In genomic region chr12:86249276-86249675, GRCh38 we compare ENCODE assay signal across 28 cellular contexts. TPM values are rescaled to one million over a fixed set of nuclear protein-coding genes. Genes with fewer than 3 reads are reported as not detected.
"Had no signal": no experiment of that assay in that cellular context is flagged by ENCODE, and none has a peak within 500 bp of the region (broad histone marks: within the 10 kb centered on the region; RNA-seq: fewer than 3 reads in every experiment).

No MANE protein-coding gene starts in this region.

- H3K27me3 ChIP-seq: adrenal gland, body of pancreas, breast epithelium had no signal

- H3K36me3 ChIP-seq: adrenal gland, breast epithelium had no signal

- ATAC-seq: activated CD8-positive, alpha-beta T cell treated with anti-CD3 and anti-CD28 coated beads for 36 hours; body of pancreas; Right ventricle myocardium inferior had no signal

- H2AFZ ChIP-seq: PC-9 had no signal

- H3K9ac ChIP-seq: KMS-11 had no signal

- DNase-seq: activated CD4-positive, alpha-beta T cell treated with anti-CD3 and anti-CD28 coated beads, Interleukin-2, amount 10 ng/mL, durations not matched to agents 24 days and 14 days; activated CD4-positive, alpha-beta T cell treated with anti-CD3 and anti-CD28 coated beads, Interleukin-2, amount 50 U/mL, for 4 hours; activated CD8-positive, alpha-beta T cell treated with anti-CD3 and anti-CD28 coated beads for 36 hours; activated gamma-delta T cell; activated naive CD4-positive, alpha-beta T cell treated with Interleukin-2 at 50 U/mL for 16 hours; activated T-cell treated with anti-CD3 and anti-CD28 coated beads, Interleukin-2, amount 50 U/mL, for 24 hours; adrenal gland; body of pancreas; MM.1S; MV-4-11; NCI-H1092; NCI-H1436 treated with DMSO at 0.1 percent for 48 hours; NCI-H1694 treated with DMSO at 0.1 percent for 48 hours; NCI-H2029; NCI-H510A; NCI-H526; NCI-H748 treated with DMSO at 0.1 percent for 48 hours; PC-9; SIG-M5; T1000 had no signal

- H3K4me3 ChIP-seq: adrenal gland, body of pancreas, breast epithelium, PC-9 had no signal

- H3K9me3 ChIP-seq: adrenal gland, body of pancreas, breast epithelium had no signal

- H3K27ac ChIP-seq: adrenal gland, body of pancreas, breast epithelium, KMS-11, PC-9, RWPE1 had no signal

- H3K4me1 ChIP-seq: adrenal gland, body of pancreas, breast epithelium had no signal

- H3K4me2 ChIP-seq: KMS-11, PC-9 had no signal

RNA-seq across cellular contexts. Expression of gene MGAT4C, which starts 6.9 kb away (rescaled TPM):
- total RNA-seq: activated CD4-positive, alpha-beta T cell treated with anti-CD3 and anti-CD28 coated beads, Interleukin-2, amount 10 ng/mL, durations not matched to agents 24 days and 14 days; activated CD8-positive, alpha-beta T cell treated with anti-CD3 and anti-CD28 coated beads for 36 hours; activated T-helper 2 cell treated with anti-CD3 and anti-CD28 coated beads, Interferon-gamma antibody, Interleukin-2, Interleukin-4, amounts not matched to agents 10 μg/mL and 5 μg/mL and 100 μg/mL, durations not matched to agents 14 hours and 24 hours and 36 hours; OCI-LY7; PC-9; T-helper 1 cell treated with Interleukin-12 subunit alpha and Interleukin-12 subunit beta and Interleukin-4 antibody, amounts not matched to agents 30 ng/mL and 1 ng/mL, for 36 hours; T-helper 2 cell treated with Interferon-gamma antibody and Interleukin-4, amounts not matched to agents 100 ng/mL and 5 ng/mL, for 36 hours had no signal
